Comparison of ENCODE assay signal across 17 cellular contexts in genomic region chr3:16379838-16380237, GRCh38.
DNase-seq lines count a peak whose midpoint lies in the region; ATAC-seq and TF ChIP-seq lines count a peak whose summit lies in the region.
"Had no signal": no experiment of that assay in that cellular context is flagged by ENCODE, and none has a peak within 500 bp of the region (broad histone marks: within the 10 kb centered on the region; RNA-seq: fewer than 3 reads in every experiment).

No MANE protein-coding gene starts in this region.

- peaks cover 82% of the 10 kb centered on the region for H3K4me1 ChIP-seq in DND-41 (ENCODE audit: insufficient read depth, low read length)
- peaks cover 96% of the 10 kb centered on the region for H3K4me1 ChIP-seq in Karpas-422 (ENCODE audit: low read length)
- H3K4me1 ChIP-seq in Peyer's patch, result peaks cover 0 to 9% (median 0%) of the 10 kb centered on the region in 4 donors
- H3K4me1 ChIP-seq: BE2C had no signal

- H3K9ac ChIP-seq in DND-41 (ENCODE audit: low read depth, low read length) (peak overlapping the region; percentile 64), Karpas-422 (ENCODE audit: low read length) (peak overlapping the region; percentile 51)

- peak; percentile 82 for ATAC-seq in DND-41 (ENCODE audit: insufficient read depth, low read depth)
- peak; percentile 29 for ATAC-seq in GM19043 (IDR thresholded peaks at IDR 0.05; ENCODE audit: low read depth, unreplicated experiment)
- ATAC-seq in HG03565 (IDR thresholded peaks at IDR 0.05; ENCODE audit: unreplicated experiment), result no peak
- ATAC-seq: left colon had no signal

- TF ChIP-seq POLR2A in Peyer's patch (IDR thresholded peaks at IDR 0.05), result no peak

- H3K27me3 ChIP-seq in DND-41 (ENCODE audit: insufficient read depth, low read length, poor library complexity) (no peaks in the 10 kb centered on the region), Karpas-422 (ENCODE audit: low read length) (no peaks in the 10 kb centered on the region), Peyer's patch (no peaks in the 10 kb centered on the region), brain microvascular endothelial cell (replicated peaks) (no peaks in the 10 kb centered on the region)
- H3K27me3 ChIP-seq: BE2C, MG63 had no signal

- H3K27ac ChIP-seq in DND-41 (ENCODE audit: low read length) (peak overlapping the region; percentile 98), Karpas-422 (ENCODE audit: low read length) (peak overlapping the region; percentile 98), Peyer's patch (no peak overlapping the region), brain microvascular endothelial cell (no peak overlapping the region)

- peak; percentile 75 for DNase-seq in DND-41
- peak; percentile 63 for DNase-seq in Karpas-422
- peak; percentile 21 for DNase-seq in iris pigment epithelial cell (ENCODE audit: low read depth)
- DNase-seq in Peyer's patch, result no peak
- DNase-seq in brain microvascular endothelial cell, result no peak
- DNase-seq in head of caudate nucleus, result no peak
- DNase-seq: BE2C, DMS79, hypothalamus, left colon, MG63, NCI-H2081 treated with DMSO at 0.1 percent for 48 hours, NCI-H526 treated with DMSO at 0.1 percent for 48 hours, posterior cingulate gyrus, small intestine had no signal

- H3K4me2 ChIP-seq in DND-41 (ENCODE audit: insufficient read depth, low read length) (peak overlapping the region; percentile 20; the same call in 1 of the 2 replicates), Karpas-422 (ENCODE audit: low read depth, low read length, poor library complexity, severe bottlenecking) (peak overlapping the region; percentile 80)

- no peak overlapping the region for H2AFZ ChIP-seq in DND-41 (ENCODE audit: low read depth, low read length)
- no peak overlapping the region for H2AFZ ChIP-seq in Karpas-422 (ENCODE audit: low read length)

- intact Hi-C loops in head of caudate nucleus (cut with DNase I), result no loop called here

- H4K20me1 ChIP-seq in DND-41 (ENCODE audit: insufficient read depth, low read length), result no peaks in the 10 kb centered on the region
- H4K20me1 ChIP-seq in Karpas-422 (ENCODE audit: insufficient read depth, low read depth, low read length), result no peaks in the 10 kb centered on the region

- in situ Hi-C loops in brain microvascular endothelial cell (cut with HindIII; ENCODE audit: low pct_ligation_motif_present, low sequenced_read_pairs), result no loop called here

- H3K79me2 ChIP-seq in DND-41 (ENCODE audit: insufficient read depth, low read length) (peaks cover 63% of the 10 kb centered on the region), Karpas-422 (ENCODE audit: low read length) (peaks cover 90% of the 10 kb centered on the region)

- H3K4me3 ChIP-seq in DND-41 (ENCODE audit: low read depth in 1 of 2, low read length in 2 of 2) (no peak overlapping the region), Karpas-422 (ENCODE audit: low read length) (0 out of 2 replicates have a peak overlapping the region, but pooled peaks have one; percentile 1), Peyer's patch (no peak overlapping the region), brain microvascular endothelial cell (ENCODE audit: low read depth, low read length) (no peak overlapping the region)
- H3K4me3 ChIP-seq: MG63 had no signal

- H3K36me3 ChIP-seq in DND-41 (ENCODE audit: insufficient read depth, low read length), result peaks cover 32% of the 10 kb centered on the region
- H3K36me3 ChIP-seq in Karpas-422 (ENCODE audit: insufficient read depth, low read length), result peaks cover 61% of the 10 kb centered on the region
- no peaks in the 10 kb centered on the region for H3K36me3 ChIP-seq in Peyer's patch
- H3K36me3 ChIP-seq in brain microvascular endothelial cell (replicated peaks), result peaks cover 20% of the 10 kb centered on the region
- H3K36me3 ChIP-seq: BE2C had no signal

- TF ChIP-seq CTCF in DND-41 (IDR thresholded peaks at IDR 0.05; ENCODE audit: borderline replicate concordance, extremely low read depth, low read length, poor library complexity, severe bottlenecking) (no peak), Peyer's patch (IDR thresholded peaks at IDR 0.05) (no peak), brain microvascular endothelial cell (IDR thresholded peaks at IDR 0.05; ENCODE audit: low read depth, low read length, missing control alignments) (no peak)

- no peaks in the 10 kb centered on the region for H3K9me2 ChIP-seq in Karpas-422 (replicated peaks; ENCODE audit: insufficient read depth, low read length)

- H3K9me3 ChIP-seq in DND-41 (ENCODE audit: insufficient read depth, low read length, severe bottlenecking) (no peaks in the 10 kb centered on the region), Karpas-422 (ENCODE audit: low read length) (no peaks in the 10 kb centered on the region), Peyer's patch (no peaks in the 10 kb centered on the region)
- H3K9me3 ChIP-seq: BE2C, MG63 had no signal

Comparison
In these comparisons a context has a peak if more than half of its experiments do, and no peak if none do; other contexts are left out.
1. DNase-seq: peak in DND-41 (single experiment), Karpas-422 (single experiment) and iris pigment epithelial cell (single experiment); none in Peyer's patch (0 of 3), brain microvascular endothelial cell (single experiment) and head of caudate nucleus (0 of 42).
2. H3K27ac ChIP-seq: peak in DND-41 (single experiment) and Karpas-422 (single experiment); none in Peyer's patch (0 of 4) and brain microvascular endothelial cell (single experiment).